14 cellular contexts compared by ENCODE assay signal in genomic region chr5:143629871-143630658, GRCh38.
DNase-seq lines count a peak whose midpoint lies in the region; ATAC-seq and TF ChIP-seq lines count a peak whose summit lies in the region.
"Had no signal": no experiment of that assay in that cellular context is flagged by ENCODE, and none has a peak within 500 bp of the region (broad histone marks: within the 10 kb centered on the region; RNA-seq: fewer than 3 reads in every experiment).

No MANE protein-coding gene starts in this region.

- peaks cover 30% of the 10 kb centered on the region for H3K4me1 Mint-ChIP-seq in Caco-2 (ENCODE audit: low read depth, unreplicated experiment)

- no peaks in the 10 kb centered on the region for H3K27me3 Mint-ChIP-seq in Caco-2 (ENCODE audit: insufficient read depth, unreplicated experiment)

- TF ChIP-seq POLR2A in IMR-90 (IDR thresholded peaks at IDR 0.05; ENCODE audit: low read depth, low read length) (no peak), right lobe of liver (IDR thresholded peaks at IDR 0.05) (peak; percentile 13)

- no peak overlapping the region; the same call in 1 of the 2 replicates for H4K91ac ChIP-seq in IMR-90 (ENCODE audit: insufficient read depth, low read depth, low read length)

- H3K27me3 ChIP-seq in Caco-2 (replicated peaks; ENCODE audit: control insufficient read depth, insufficient read depth, low read length) (no peaks in the 10 kb centered on the region), IMR-90 (ENCODE audit: control insufficient read depth, insufficient read depth, low read length) (no peaks in the 10 kb centered on the region), brain microvascular endothelial cell (replicated peaks) (no peaks in the 10 kb centered on the region), right lobe of liver (no peaks in the 10 kb centered on the region), tibial artery (no peaks in the 10 kb centered on the region)
- H3K27me3 ChIP-seq: adrenal gland had no signal

- peak overlapping the region; percentile 27 for H3K56ac ChIP-seq in IMR-90 (ENCODE audit: extremely low read depth, insufficient read depth, low read length)

- peak overlapping the region; percentile 77; the same call in 1 of the 2 replicates for H3K4me2 ChIP-seq in IMR-90 (ENCODE audit: low read depth, low read length)

- H3K4me3 ChIP-seq in Caco-2 (ENCODE audit: low read depth, low read length) (no peak overlapping the region), IMR-90 (ENCODE audit: insufficient read depth, low read depth, low read length) (no peak overlapping the region), brain microvascular endothelial cell (ENCODE audit: low read depth, low read length) (no peak overlapping the region), right lobe of liver (no peak overlapping the region), tibial artery (no peak overlapping the region)
- H3K4me3 ChIP-seq: adrenal gland had no signal

- peak overlapping the region; percentile 35; the same call in 1 of the 3 replicates for H2BK15ac ChIP-seq in IMR-90 (ENCODE audit: low read depth, low read length)

- H3K27ac Mint-ChIP-seq in Caco-2 (ENCODE audit: unreplicated experiment) = peak overlapping the region; percentile 70
- H3K27ac Mint-ChIP-seq: T-helper 1 cell treated with Interleukin-12 subunit alpha and Interleukin-12 subunit beta and Interleukin-4 antibody, amounts not matched to agents 30 μg/mL and 1 μg/mL, for 36 hours had no signal

- intact Hi-C loops in Caco-2 (cut with micrococcal nuclease; ENCODE audit: unreplicated experiment) (loop anchor here (2.0 kb wide), 1 partner anchor 33 kb away; no protein-coding TSS in a partner anchor), IMR-90 (cut with micrococcal nuclease) (no loop called here), right lobe of liver (cut with DNase I) (no loop called here), tibial artery (cut with DNase I; ENCODE audit: low total_unique reads) (no loop called here)

- H3K4me1 ChIP-seq in Caco-2 = peaks cover 27% of the 10 kb centered on the region
- H3K4me1 ChIP-seq in IMR-90 (ENCODE audit: control insufficient read depth, insufficient read depth, low read length) = peaks cover 5% of the 10 kb centered on the region; the same call in 1 of the 2 replicates
- H3K4me1 ChIP-seq in right lobe of liver = no peaks in the 10 kb centered on the region
- peaks cover 0 to 4% (median 0%) of the 10 kb centered on the region in 4 donors for H3K4me1 ChIP-seq in tibial artery
- H3K4me1 ChIP-seq: adrenal gland had no signal

- no peaks in the 10 kb centered on the region for H4K20me1 ChIP-seq in IMR-90 (ENCODE audit: insufficient read depth, low read length)

- TF ChIP-seq RAD21 in IMR-90 (IDR thresholded peaks at IDR 0.05; ENCODE audit: low read length) = no peak

- no peaks in the 10 kb centered on the region for H3K36me3 Mint-ChIP-seq in Caco-2 (ENCODE audit: insufficient read depth, unreplicated experiment)

- DNase-seq in Caco-2 = peak in 1 of 2 experiments; percentile 7
- peak; percentile 86 for DNase-seq in IMR-90
- DNase-seq in brain microvascular endothelial cell = peak; percentile 68
- no peak for DNase-seq in right lobe of liver
- no peak for DNase-seq in GM20000 (ENCODE audit: low spot score)
- DNase-seq in tibial artery = no peak
- DNase-seq: adrenal gland, left colon, NCI-H1105 treated with DMSO at 0.1 percent for 48 hours, NCI-H82, posterior cingulate gyrus had no signal

- H2AFZ ChIP-seq in IMR-90 (replicated peaks; ENCODE audit: low read length, poor library complexity) = no peak overlapping the region

- CTCF ChIA-PET in Caco-2 (lab: Charles Lee) = no interaction called here
- CTCF ChIA-PET in IMR-90 (lab: Yijun Ruan, JAX) = no interaction called here

- H2BK120ac ChIP-seq in IMR-90 (ENCODE audit: low read depth, low read length) = peak overlapping the region; percentile 62; the same call in 1 of the 2 replicates

- H3K9ac ChIP-seq in IMR-90 (ENCODE audit: low read depth, low read length) = no peak overlapping the region; the same call in 1 of the 2 replicates

- H3K14ac ChIP-seq in IMR-90 (replicated peaks; ENCODE audit: low read depth, low read length) = no peak overlapping the region

- H2AK9ac ChIP-seq in IMR-90 (replicated peaks; ENCODE audit: low read depth, low read length, poor library complexity) = no peak overlapping the region

- peak overlapping the region; percentile 27 to 52; a peak in 3 of 4 replicates for H4K8ac ChIP-seq in IMR-90 (ENCODE audit: low read depth in 2 of 2, low read length in 2 of 2)

- no peak for TF ChIP-seq CTCF in Caco-2 (IDR thresholded peaks at IDR 0.05; ENCODE audit: insufficient read depth in 1 of 2, low read depth in 1 of 2, low read length in 1 of 2, severe bottlenecking in 1 of 2, unreplicated experiment in 1 of 2)
- no peak for TF ChIP-seq CTCF in IMR-90 (conservative IDR thresholded peaks at IDR 0.05; ENCODE audit: low read depth, low read length)
- no peak for TF ChIP-seq CTCF in brain microvascular endothelial cell (IDR thresholded peaks at IDR 0.05; ENCODE audit: low read depth, low read length, missing control alignments)
- no peak for TF ChIP-seq CTCF in right lobe of liver (IDR thresholded peaks at IDR 0.05)
- no peak for TF ChIP-seq CTCF in GM20000 (IDR thresholded peaks at IDR 0.05; ENCODE audit: extremely low read depth, missing control alignments)
- no peak for TF ChIP-seq CTCF in tibial artery (IDR thresholded peaks at IDR 0.05)

- no peaks in the 10 kb centered on the region for H3K36me3 ChIP-seq in Caco-2 (ENCODE audit: control insufficient read depth, insufficient read depth, low read length)
- H3K36me3 ChIP-seq in IMR-90 (ENCODE audit: control insufficient read depth, insufficient read depth, low read length) = no peaks in the 10 kb centered on the region
- H3K36me3 ChIP-seq in brain microvascular endothelial cell (replicated peaks) = no peaks in the 10 kb centered on the region
- H3K36me3 ChIP-seq in right lobe of liver = no peaks in the 10 kb centered on the region
- no peaks in the 10 kb centered on the region for H3K36me3 ChIP-seq in tibial artery
- H3K36me3 ChIP-seq: adrenal gland had no signal

- H3K79me1 ChIP-seq in IMR-90 (ENCODE audit: low read depth in 1 of 2, low read length in 2 of 2) = no peaks in the 10 kb centered on the region

- POLR2A ChIA-PET in Caco-2 (lab: Charles Lee) (no interaction called here), IMR-90 (lab: Charles Lee; ENCODE audit: unreplicated experiment) (interaction anchor here (0.6 kb wide), 1 partner anchor 269 kb away, joined by 3 read pairs; no protein-coding TSS in a partner anchor)

- peak overlapping the region; percentile 73; the same call in 1 of the 2 replicates for H3K18ac ChIP-seq in IMR-90 (ENCODE audit: low read depth, low read length)

- no CpG with 5 or more reads among the region's 9 CpGs for WGBS in IMR-90 (ENCODE audit: extremely low coverage in 2 of 2, insufficient read length in 1 of 2), 2 experiments
- 61% methylated on average over 9 of the region's 9 CpGs for WGBS in right lobe of liver (ENCODE audit: insufficient coverage, low coverage, low lambda C conversion rate, missing lambda C conversion rate)

- H3K4ac ChIP-seq in IMR-90 (ENCODE audit: low read depth, low read length) = no peak overlapping the region; the same call in 1 of the 2 replicates

- H4K5ac ChIP-seq in IMR-90 (ENCODE audit: low read depth, low read length) = peak overlapping the region; percentile 50; the same call in 1 of the 2 replicates

- ATAC-seq in IMR-90 (ENCODE audit: low read depth) (peak; percentile 89), right lobe of liver (peak in 3 of 4 donors; percentile 43 to 93 (median 61)), HG02678 (IDR thresholded peaks at IDR 0.05; ENCODE audit: unreplicated experiment) (no peak), GM21529 (IDR thresholded peaks at IDR 0.05; ENCODE audit: unreplicated experiment) (no peak)
- ATAC-seq: left colon had no signal

- H2AK5ac ChIP-seq in IMR-90 (ENCODE audit: low read depth, low read length) = no peak overlapping the region

- H3K9me3 Mint-ChIP-seq in Caco-2 (ENCODE audit: unreplicated experiment) = no peaks in the 10 kb centered on the region

- dilution Hi-C loops in IMR-90 (cut with HindIII; ENCODE audit: low sequenced_read_pairs, unreplicated experiment) = no loop called here

- peak overlapping the region; percentile 40; the same call in 1 of the 2 replicates for H2BK20ac ChIP-seq in IMR-90 (ENCODE audit: low read depth, low read length)

- no TSS peak for BruUV-seq in Caco-2 (replicated peaks; lab: Mats Ljungman, UMichigan)
- BruUV-seq in IMR-90 (replicated peaks; lab: Mats Ljungman, UMichigan) = no TSS peak

- no peaks in the 10 kb centered on the region for H3K9me1 ChIP-seq in IMR-90 (ENCODE audit: insufficient read depth, low read length)

- H2BK5ac ChIP-seq in IMR-90 (ENCODE audit: low read depth, low read length, poor library complexity, severe bottlenecking) = peak overlapping the region; percentile 70

- in situ Hi-C loops in IMR-90 (cut with MboI; ENCODE audit: low sequenced_read_pairs) (no loop called here), brain microvascular endothelial cell (cut with HindIII; ENCODE audit: low pct_ligation_motif_present, low sequenced_read_pairs) (no loop called here)

- no peak overlapping the region for H3K23ac ChIP-seq in IMR-90 (ENCODE audit: low read depth, low read length)

- no peaks in the 10 kb centered on the region; the same call in 1 of the 2 replicates for H3K9me3 ChIP-seq in Caco-2
- H3K9me3 ChIP-seq in IMR-90 (ENCODE audit: control insufficient read depth, insufficient read depth, low read length) = no peaks in the 10 kb centered on the region
- no peaks in the 10 kb centered on the region for H3K9me3 ChIP-seq in right lobe of liver
- H3K9me3 ChIP-seq in tibial artery = no peaks in the 10 kb centered on the region
- H3K9me3 ChIP-seq: adrenal gland had no signal

- H3K27ac ChIP-seq in IMR-90 (ENCODE audit: insufficient read depth, low read length) (no peak overlapping the region), brain microvascular endothelial cell (peak overlapping the region; percentile 58), right lobe of liver (no peak overlapping the region), tibial artery (no peak overlapping the region)
- H3K27ac ChIP-seq: adrenal gland had no signal

- no peak overlapping the region for H3K4me3 Mint-ChIP-seq in Caco-2 (ENCODE audit: unreplicated experiment)
- H3K4me3 Mint-ChIP-seq: T-helper 1 cell treated with Interleukin-12 subunit alpha and Interleukin-12 subunit beta and Interleukin-4 antibody, amounts not matched to agents 30 μg/mL and 1 μg/mL, for 36 hours had no signal

TF ChIP-seq in IMR-90, 13 proteins besides CTCF, POLR2A, EP300 and RAD21:
- TF ChIP-seq BHLHE40 (IDR thresholded peaks at IDR 0.05; ENCODE audit: low read depth, low read length) (peak; percentile 33; the same call in 1 of the 2 replicates), USF2 (IDR thresholded peaks at IDR 0.05; ENCODE audit: low read depth, low read length) (peak; percentile 62), CHD1 (IDR thresholded peaks at IDR 0.05; ENCODE audit: low read depth, low read length) (no peak)

Comparison
In these comparisons a context has a peak if more than half of its experiments do, and no peak if none do; other contexts are left out.
1. DNase-seq: peak in IMR-90 (single experiment) and brain microvascular endothelial cell (single experiment); none in right lobe of liver (0 of 3), GM20000 (single experiment) and tibial artery (0 of 2).
2. ATAC-seq: peak in IMR-90 (single experiment) and right lobe of liver (3 of 4); none in HG02678 (single experiment) and GM21529 (single experiment).